ENCODE assay signal across 8 cellular contexts in the genomic region with DNA sequence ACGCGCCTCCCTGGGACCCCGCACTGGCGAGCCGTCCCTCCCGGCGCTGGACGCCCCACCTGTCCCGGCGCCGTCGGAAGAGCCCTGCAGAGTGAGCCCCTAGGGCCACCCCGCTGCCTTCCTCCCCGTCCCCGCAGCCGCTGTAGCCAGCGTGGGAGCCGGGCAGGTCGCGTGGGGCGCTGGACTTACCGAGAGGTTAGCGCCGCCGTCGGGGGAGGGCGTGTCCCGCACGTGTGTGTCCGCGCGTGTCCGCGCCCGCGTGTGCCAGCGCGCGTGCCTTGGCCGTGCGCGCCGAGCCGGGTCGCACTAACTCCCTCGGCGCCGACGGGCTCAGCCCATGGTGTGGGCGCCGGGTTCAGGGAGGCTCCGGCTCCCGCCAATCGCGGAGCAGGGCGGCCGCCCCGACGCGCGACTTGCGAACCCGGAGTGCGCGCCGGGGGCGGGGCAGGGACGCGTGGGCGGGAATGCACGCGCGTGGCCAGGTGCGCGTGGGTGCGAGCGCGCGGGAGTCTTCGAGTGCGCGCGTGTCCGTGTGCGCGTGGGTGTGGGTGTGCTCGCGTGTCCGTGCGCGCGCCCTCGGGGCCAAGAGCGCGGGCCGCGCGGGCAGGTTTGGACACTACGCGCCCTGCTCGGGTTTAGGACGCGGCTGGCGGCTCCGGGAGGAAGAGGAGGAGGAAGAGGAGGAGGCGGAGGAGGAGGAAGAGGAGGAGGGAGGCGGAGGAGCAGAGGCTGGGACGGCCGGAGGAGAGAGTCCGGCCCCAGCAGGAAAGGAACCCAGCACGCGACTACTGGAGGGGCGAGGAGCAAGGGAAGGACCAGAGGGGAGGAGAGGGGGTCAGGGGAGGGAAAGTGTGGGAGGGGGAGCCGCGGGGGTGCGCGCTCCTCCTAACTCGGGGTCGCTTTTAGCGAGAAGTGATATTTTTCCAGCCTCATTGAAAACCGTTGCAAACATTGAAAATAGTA.
DNase-seq lines count a peak whose midpoint lies in the region; ATAC-seq and TF ChIP-seq lines count a peak whose summit lies in the region.

No MANE protein-coding gene starts in this region.

- no peaks in the 10 kb centered on the region for H3K27me3 ChIP-seq in ascending aorta
- peaks cover 44% of the 10 kb centered on the region for H3K27me3 ChIP-seq in kidney epithelial cell (ENCODE audit: control insufficient read depth, insufficient read depth, low read length)
- peaks cover 50% of the 10 kb centered on the region for H3K27me3 ChIP-seq in suprapubic skin

- H3K4me3 ChIP-seq in ascending aorta (peak overlapping the region; percentile 64 to 82), kidney epithelial cell (ENCODE audit: low read depth, low read length) (peak overlapping the region; percentile 24), suprapubic skin (peak overlapping the region; percentile 54)

- peak overlapping the region; percentile 92 to 96 for H3K27ac ChIP-seq in ascending aorta
- H3K27ac ChIP-seq in suprapubic skin, result no peak overlapping the region

- POLR2A ChIA-PET in HEK293T (lab: Yijun Ruan, JAX), result no interaction called here

- 1% methylated on average over 83 of the region's 121 CpGs for WGBS in suprapubic skin

- intact Hi-C loops in ascending aorta (cut with DNase I), result loop anchor here (2.0 to 10.0 kb wide), 3 partner anchors 52 to 474 kb away; no protein-coding TSS in a partner anchor

- no peak for TF ChIP-seq EP300 in suprapubic skin (IDR thresholded peaks at IDR 0.05)

- no peaks in the 10 kb centered on the region for H3K9me3 ChIP-seq in ascending aorta
- no peaks in the 10 kb centered on the region for H3K9me3 ChIP-seq in suprapubic skin

- TF ChIP-seq POLR2A in suprapubic skin (IDR thresholded peaks at IDR 0.05), result no peak

- CTCF ChIA-PET in HEK293T (lab: Yijun Ruan, JAX), result no interaction called here

- peak; percentile 26 for DNase-seq in NCI-H345 (lab: John Stamatoyannopoulos, UW)
- no peak for DNase-seq in NCI-H345 treated with DMSO at 0.1 percent for 48 hours (lab: John Stamatoyannopoulos, UW; ENCODE audit: unreplicated experiment)
- peak in 1 of 2 donors; percentile 89 for DNase-seq in ascending aorta (ENCODE audit: low spot score in 2 of 2)
- DNase-seq in kidney epithelial cell (ENCODE audit: low read depth), result no peak
- DNase-seq in suprapubic skin (ENCODE audit: low spot score in 2 of 2), result no peak
- no peak for DNase-seq in HEK293T (ENCODE audit: extremely low spot score)
- no peak for DNase-seq in OCI-M2 (lab: John Stamatoyannopoulos, UW; ENCODE audit: unreplicated experiment)

- no peak for ATAC-seq in HG03097 (IDR thresholded peaks at IDR 0.05; ENCODE audit: low FRiP score, unreplicated experiment)

- TF ChIP-seq CTCF in ascending aorta (IDR thresholded peaks at IDR 0.05) (no peak), kidney epithelial cell (IDR thresholded peaks at IDR 0.05; ENCODE audit: insufficient read depth, low read length, poor library complexity, severe bottlenecking) (no peak), suprapubic skin (IDR thresholded peaks at IDR 0.05) (no peak)

- H3K4me1 ChIP-seq in ascending aorta (peaks cover 0 to 10% of the 10 kb centered on the region in 2 donors), suprapubic skin (peaks cover 20% of the 10 kb centered on the region)

- H3K36me3 ChIP-seq in ascending aorta, result no peaks in the 10 kb centered on the region
- H3K36me3 ChIP-seq in kidney epithelial cell (ENCODE audit: control insufficient read depth, insufficient read depth, low read length), result no peaks in the 10 kb centered on the region
- H3K36me3 ChIP-seq in suprapubic skin, result no peaks in the 10 kb centered on the region

TF ChIP-seq in HEK293T, 16 proteins besides CTCF, POLR2A, EP300 and RAD21:
- TF ChIP-seq SP1 (IDR thresholded peaks at IDR 0.05), result no peak
- no peak for TF ChIP-seq FOXK2 (IDR thresholded peaks at IDR 0.05)
- no peak for TF ChIP-seq SUZ12 (IDR thresholded peaks at IDR 0.05)
